Comparison of ENCODE assay signal across 25 cellular contexts in genomic region chr1:98515744-98516143, GRCh38.
"Had no signal": no experiment of that assay in that cellular context is flagged by ENCODE, and none has a peak within 500 bp of the region (broad histone marks: within the 10 kb centered on the region; RNA-seq: fewer than 3 reads in every experiment).

No MANE protein-coding gene starts in this region.

- H3K27me3 ChIP-seq: brain microvascular endothelial cell had no signal

- H3K36me3 ChIP-seq: brain microvascular endothelial cell had no signal

- ATAC-seq: activated naive CD4-positive, alpha-beta T cell treated with anti-CD3 and anti-CD28 coated beads, Interleukin-2, amount 50 U/mL, for 72 hours; activated naive CD8-positive, alpha-beta T cell treated with anti-CD3 and anti-CD28 coated beads, Interleukin-2, amount 50 U/mL, for 24 hours; activated T-cell treated with anti-CD3 and anti-CD28 coated beads, Interleukin-2, amount 50 U/mL, for 4 hours; T-cell had no signal

- H3K9me3 Mint-ChIP-seq: activated CD4-positive, alpha-beta memory T cell treated with anti-CD3 and anti-CD28 coated beads for 36 hours had no signal

- DNase-seq: activated B cell treated with CpG ODN at 0.5 μM for 24 hours; activated CD4-positive, alpha-beta memory T cell treated with anti-CD3 and anti-CD28 coated beads for 36 hours; activated CD4-positive, alpha-beta T cell treated with anti-CD3 and anti-CD28 coated beads for 1 hour; activated CD4-positive, alpha-beta T cell treated with anti-CD3 and anti-CD28 coated beads, Interleukin-2, amount 10 ng/mL, durations not matched to agents 24 days and 14 days; activated CD8-positive, alpha-beta memory T cell treated with anti-CD3 and anti-CD28 coated beads for 24 hours; activated effector memory CD4-positive, alpha-beta T cell treated with anti-CD3 and anti-CD28 coated beads, Interleukin-2, amount 50 U/mL, for 16 hours; activated naive CD4-positive, alpha-beta T cell treated with Interleukin-2 at 50 U/mL for 16 hours; activated naive CD8-positive, alpha-beta T cell treated with anti-CD3 and anti-CD28 coated beads, Interleukin-2, amount 50 U/mL, for 24 hours; activated T-cell treated with anti-CD3 and anti-CD28 coated beads, Interleukin-2, amount 50 U/mL, for 4 hours; amygdala; brain microvascular endothelial cell; NCI-H146; NCI-H1930; NCI-H2107; NCI-H2171 treated with DMSO at 0.1 percent for 48 hours; NCI-H226; NCI-H510A; NCI-H526 treated with DMSO at 0.1 percent for 48 hours; NCI-H82; SIG-M5; T-cell; T-helper 2 cell; T1000 had no signal

- H3K36me3 Mint-ChIP-seq: activated CD4-positive, alpha-beta memory T cell treated with anti-CD3 and anti-CD28 coated beads for 36 hours; T-cell had no signal

- H3K4me3 Mint-ChIP-seq: activated B cell treated with CpG ODN at 0.5 μM for 24 hours; activated CD4-positive, alpha-beta memory T cell treated with anti-CD3 and anti-CD28 coated beads for 36 hours; activated CD4-positive, alpha-beta T cell treated with anti-CD3 and anti-CD28 coated beads, Interleukin-2, amount 10 ng/mL, durations not matched to agents 24 days and 14 days; activated naive CD8-positive, alpha-beta T cell treated with anti-CD3 and anti-CD28 coated beads, Interleukin-2, amount 50 U/mL, for 24 hours; activated T-cell treated with anti-CD3 and anti-CD28 coated beads, Interleukin-2, amount 50 U/mL, for 4 hours; T-cell had no signal

- H3K4me1 Mint-ChIP-seq: activated B cell treated with CpG ODN at 0.5 μM for 24 hours; activated CD4-positive, alpha-beta T cell treated with anti-CD3 and anti-CD28 coated beads, Interleukin-2, amount 10 ng/mL, durations not matched to agents 24 days and 14 days; activated naive CD8-positive, alpha-beta T cell treated with anti-CD3 and anti-CD28 coated beads, Interleukin-2, amount 50 U/mL, for 24 hours; T-cell had no signal

- FAIRE-seq: TTC549 had no signal

- H3K27ac Mint-ChIP-seq: activated B cell treated with CpG ODN at 0.5 μM for 24 hours; activated CD4-positive, alpha-beta memory T cell treated with anti-CD3 and anti-CD28 coated beads for 36 hours; activated CD4-positive, alpha-beta T cell treated with anti-CD3 and anti-CD28 coated beads, Interleukin-2, amount 10 ng/mL, durations not matched to agents 24 days and 14 days; activated naive CD4-positive, alpha-beta T cell treated with anti-CD3 and anti-CD28 coated beads, Interleukin-2, amount 50 U/mL, for 72 hours; activated naive CD8-positive, alpha-beta T cell treated with anti-CD3 and anti-CD28 coated beads, Interleukin-2, amount 50 U/mL, for 24 hours; T-cell had no signal

- H3K27me3 Mint-ChIP-seq: activated B cell treated with CpG ODN at 0.5 μM for 24 hours; activated CD4-positive, alpha-beta memory T cell treated with anti-CD3 and anti-CD28 coated beads for 36 hours; activated CD4-positive, alpha-beta T cell treated with anti-CD3 and anti-CD28 coated beads, Interleukin-2, amount 10 ng/mL, durations not matched to agents 24 days and 14 days; activated naive CD8-positive, alpha-beta T cell treated with anti-CD3 and anti-CD28 coated beads, Interleukin-2, amount 50 U/mL, for 24 hours; T-cell had no signal

- H3K27ac ChIP-seq: brain microvascular endothelial cell had no signal
